20 cellular contexts compared by ENCODE assay signal in genomic region chr3:44039006-44039405, GRCh38.
DNase-seq lines count a peak whose midpoint lies in the region; TF ChIP-seq lines count a peak whose summit lies in the region.
"Had no signal": no experiment of that assay in that cellular context is flagged by ENCODE, and none has a peak within 500 bp of the region (broad histone marks: within the 10 kb centered on the region; RNA-seq: fewer than 3 reads in every experiment).

No MANE protein-coding gene starts in this region.

- POLR2A ChIA-PET in MCF 10A (lab: Yijun Ruan, JAX), result no interaction called here
- POLR2A ChIA-PET in A673 (lab: Charles Lee; ENCODE audit: low non-redundant PET), result no interaction called here

- H4K20me1 ChIP-seq in mammary epithelial cell (ENCODE audit: insufficient read depth, low read length), result no peaks in the 10 kb centered on the region

- TF ChIP-seq POLR2A in breast epithelium (IDR thresholded peaks at IDR 0.05), result no peak

- intact Hi-C loops in MCF 10A (cut with micrococcal nuclease) (no loop called here), breast epithelium (cut with DNase I; ENCODE audit: low total_unique reads) (no loop called here), mammary epithelial cell (cut with micrococcal nuclease) (no loop called here), A673 (cut with micrococcal nuclease; ENCODE audit: unreplicated experiment) (no loop called here)

- CTCF ChIA-PET in MCF 10A (lab: Yijun Ruan, JAX), result interaction anchor here (0.7 kb wide), 1 partner anchor 1007 kb away, joined by 3 read pairs; no protein-coding TSS in a partner anchor
- CTCF ChIA-PET in mammary epithelial cell (lab: Charles Lee; ENCODE audit: low non-redundant PET), result no interaction called here
- CTCF ChIA-PET in A673 (lab: Charles Lee), result no interaction called here

- H3K36me3 ChIP-seq in breast epithelium, result no peaks in the 10 kb centered on the region
- peaks cover 3% of the 10 kb centered on the region for H3K36me3 ChIP-seq in mammary epithelial cell (ENCODE audit: insufficient read depth, low read length)
- no peaks in the 10 kb centered on the region for H3K36me3 ChIP-seq in A673 (ENCODE audit: insufficient read depth, low read length, poor library complexity, severe bottlenecking)

- dilution Hi-C loops in mammary epithelial cell (cut with HindIII; ENCODE audit: low sequenced_read_pairs), result no loop called here

- no peak overlapping the region for H3K4me2 ChIP-seq in mammary epithelial cell (ENCODE audit: insufficient read depth, low read depth, low read length)
- H3K4me2 ChIP-seq: A549 had no signal

- H3K4me3 ChIP-seq in breast epithelium (no peak overlapping the region), mammary epithelial cell (replicated peaks in 1 of 3; ENCODE audit: insufficient read depth in 1 of 3, low read depth in 2 of 3, low read length in 3 of 3) (no peak overlapping the region), A673 (ENCODE audit: low read depth, low read length, poor library complexity, severe bottlenecking) (no peak overlapping the region)
- H3K4me3 ChIP-seq: A549, GM12878 had no signal

- TF ChIP-seq CTCF in MCF 10A (IDR thresholded peaks at IDR 0.05; ENCODE audit: unreplicated experiment) (no peak), breast epithelium (IDR thresholded peaks at IDR 0.05) (no peak), mammary epithelial cell (conservative IDR thresholded peaks at IDR 0.05 in 1 of 2, IDR thresholded peaks at IDR 0.05 in 1 of 2; ENCODE audit: extremely low read depth in 1 of 2, insufficient read depth in 1 of 2, low read depth in 1 of 2, low read length in 2 of 2) (no peak), A673 (conservative IDR thresholded peaks at IDR 0.05; ENCODE audit: low read depth, low read length) (no peak)

- no peak overlapping the region for H3K9ac ChIP-seq in mammary epithelial cell (ENCODE audit: insufficient read depth, low read length)

- 100% methylated on average over 2 of the region's 2 CpGs for WGBS in mammary epithelial cell (ENCODE audit: low coverage, missing lambda C conversion rate)

- no peak overlapping the region for H3K4me3 Mint-ChIP-seq in MCF 10A (ENCODE audit: unreplicated experiment)
- H3K4me3 Mint-ChIP-seq: B cell; CD4-positive, CD25-positive, alpha-beta regulatory T cell; CD8-positive, alpha-beta memory T cell; H9 had no signal

- BruUV-seq in MCF 10A (replicated peaks; lab: Mats Ljungman, UMichigan), result no TSS peak
- BruUV-seq in mammary epithelial cell (replicated peaks; lab: Mats Ljungman, UMichigan), result no TSS peak
- no TSS peak for BruUV-seq in A673 (replicated peaks; lab: Mats Ljungman, UMichigan)

- H3K79me2 ChIP-seq in mammary epithelial cell (ENCODE audit: insufficient read depth, low read length), result peaks cover 5% of the 10 kb centered on the region

- H3K9me3 ChIP-seq in breast epithelium (no peaks in the 10 kb centered on the region), mammary epithelial cell (replicated peaks; ENCODE audit: insufficient read depth, low read length) (no peaks in the 10 kb centered on the region), A673 (ENCODE audit: low read depth, low read length, poor library complexity, severe bottlenecking) (no peaks in the 10 kb centered on the region)
- H3K9me3 ChIP-seq: A549 had no signal

- in situ Hi-C loops in mammary epithelial cell (cut with MboI; ENCODE audit: low sequenced_read_pairs in 2 of 2), result no loop called here

- DNase-seq in MCF 10A (ENCODE audit: unreplicated experiment), result peak; percentile 0
- DNase-seq in breast epithelium (ENCODE audit: low spot score in 2 of 2), result no peak
- peak; percentile 10 for DNase-seq in mammary epithelial cell
- DNase-seq in kidney tubule cell (ENCODE audit: low spot score), result peak; percentile 43
- DNase-seq in NCI-H1105 treated with DMSO at 0.1 percent for 48 hours (lab: John Stamatoyannopoulos, UW), result no peak
- no peak for DNase-seq in A673 (ENCODE audit: low spot score)
- no peak for DNase-seq in stimulated activated naive CD4-positive, alpha-beta T cell (lab: John Stamatoyannopoulos, UW)
- DNase-seq: C1 segment of cervical spinal cord; CD4-positive, CD25-positive, alpha-beta regulatory T cell; CD8-positive, alpha-beta memory T cell; COR-L47; DMS 273 treated with DMSO at 0.1 percent for 48 hours; DMS53; DND-41; EL; H9 had no signal

- H2AFZ ChIP-seq in mammary epithelial cell (ENCODE audit: low read depth, low read length), result no peak overlapping the region

- no peaks in the 10 kb centered on the region for H3K4me1 Mint-ChIP-seq in MCF 10A (ENCODE audit: insufficient read depth, unreplicated experiment)
- H3K4me1 Mint-ChIP-seq: CD4-positive, CD25-positive, alpha-beta regulatory T cell; CD8-positive, alpha-beta memory T cell; H9 had no signal

- H3K27ac ChIP-seq in breast epithelium, result no peak overlapping the region
- H3K27ac ChIP-seq in mammary epithelial cell (ENCODE audit: insufficient read depth, low read depth, low read length), result no peak overlapping the region
- H3K27ac ChIP-seq in A673 (ENCODE audit: low read depth, low read length, poor library complexity, severe bottlenecking), result no peak overlapping the region
- H3K27ac ChIP-seq: 22Rv1, A549 had no signal

- H3K27me3 ChIP-seq in breast epithelium (no peaks in the 10 kb centered on the region), mammary epithelial cell (ENCODE audit: insufficient read depth, low read length) (no peaks in the 10 kb centered on the region), A673 (replicated peaks; ENCODE audit: insufficient read depth, low read depth, low read length, poor library complexity) (no peaks in the 10 kb centered on the region)

- H3K36me3 Mint-ChIP-seq in MCF 10A (ENCODE audit: insufficient read depth, unreplicated experiment), result no peaks in the 10 kb centered on the region
- H3K36me3 Mint-ChIP-seq: CD4-positive, CD25-positive, alpha-beta regulatory T cell; CD8-positive, alpha-beta memory T cell had no signal

- H3K27ac Mint-ChIP-seq in MCF 10A (ENCODE audit: low read depth, unreplicated experiment), result no peak overlapping the region
- H3K27ac Mint-ChIP-seq: B cell; CD4-positive, CD25-positive, alpha-beta regulatory T cell; CD8-positive, alpha-beta memory T cell; H9 had no signal

- H3K4me1 ChIP-seq in breast epithelium, result no peaks in the 10 kb centered on the region
- no peaks in the 10 kb centered on the region for H3K4me1 ChIP-seq in mammary epithelial cell (ENCODE audit: insufficient read depth, low read length)
- no peaks in the 10 kb centered on the region for H3K4me1 ChIP-seq in A673 (ENCODE audit: insufficient read depth, low read length, poor library complexity, severe bottlenecking)
- H3K4me1 ChIP-seq: A549 had no signal

- no peaks in the 10 kb centered on the region for H3K9me3 Mint-ChIP-seq in MCF 10A (ENCODE audit: unreplicated experiment)
- H3K9me3 Mint-ChIP-seq: CD8-positive, alpha-beta memory T cell had no signal

- no peaks in the 10 kb centered on the region for H3K27me3 Mint-ChIP-seq in MCF 10A (ENCODE audit: insufficient read depth, unreplicated experiment)
- H3K27me3 Mint-ChIP-seq: B cell had no signal

Comparison
In these comparisons a context has a peak if more than half of its experiments do, and no peak if none do; other contexts are left out.
1. DNase-seq: peak in MCF 10A (single experiment), mammary epithelial cell (single experiment) and kidney tubule cell (single experiment); none in breast epithelium (0 of 2), NCI-H1105 treated with DMSO at 0.1 percent for 48 hours (single experiment), A673 (single experiment) and stimulated activated naive CD4-positive, alpha-beta T cell (0 of 6).